8 cellular contexts compared by ENCODE assay signal in the genomic region with DNA sequence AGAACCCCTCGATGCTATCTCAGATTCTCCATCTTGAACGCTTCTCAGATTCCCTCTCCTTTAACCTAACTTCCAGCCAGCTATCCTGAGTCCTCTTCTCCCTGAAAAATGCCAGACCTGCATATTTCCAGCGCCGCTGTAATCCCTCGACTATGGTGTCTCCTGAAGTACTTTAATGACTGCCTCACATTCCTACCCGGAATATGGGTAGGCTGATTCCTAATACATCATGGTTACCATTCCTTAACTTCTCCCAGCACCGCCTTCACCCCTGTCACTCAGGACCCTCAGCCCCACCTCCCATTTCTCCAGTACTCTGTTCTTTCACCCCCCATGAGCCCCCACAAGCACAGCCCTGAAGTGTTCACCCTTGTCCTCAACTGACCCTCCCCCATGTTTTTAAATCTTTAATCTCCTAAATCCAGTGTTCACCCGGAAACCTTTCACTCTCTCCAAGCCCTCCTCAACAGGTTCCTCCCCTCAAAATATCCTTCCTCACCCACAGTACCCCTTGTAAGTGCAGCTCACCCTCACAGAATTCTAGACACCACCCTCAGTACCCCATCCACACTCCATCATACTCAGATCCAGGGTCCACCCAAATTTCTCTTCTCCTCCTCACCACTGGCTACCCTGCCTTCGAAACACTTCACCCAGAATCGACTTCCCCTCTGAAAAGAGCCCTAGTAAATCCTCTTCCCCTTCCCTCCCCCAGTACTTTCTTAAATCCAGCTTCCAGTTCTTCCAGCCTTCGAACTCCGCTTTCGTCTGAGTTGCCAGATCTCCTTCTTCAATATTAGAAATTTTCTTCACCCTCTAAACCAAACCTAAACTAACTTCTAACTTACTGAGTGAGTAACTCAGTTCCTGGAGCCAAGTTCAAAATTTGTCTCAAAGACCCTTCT. TPM values are rescaled to one million over a fixed set of nuclear protein-coding genes. Genes with fewer than 3 reads are reported as not detected.
DNase-seq lines count a peak whose midpoint lies in the region; ATAC-seq and TF ChIP-seq lines count a peak whose summit lies in the region.

No MANE protein-coding gene starts in this region.

- ATAC-seq in activated T-cell treated with anti-CD3 and anti-CD28 coated beads, Interleukin-2, amount 50 U/mL, for 72 hours (replicated peaks in 1 of 2): no peak
- ATAC-seq in WTC11: peak; percentile 15
- peak in 1 of 4 donors; percentile 23 for ATAC-seq in heart left ventricle
- ATAC-seq in GM21717 (IDR thresholded peaks at IDR 0.05; ENCODE audit: unreplicated experiment): no peak

- H3K27me3 ChIP-seq in heart left ventricle: no peaks in the 10 kb centered on the region

- H3K4me1 Mint-ChIP-seq in activated T-cell treated with anti-CD3 and anti-CD28 coated beads, Interleukin-2, amount 50 U/mL, for 72 hours (ENCODE audit: low read depth): peaks cover 26% of the 10 kb centered on the region
- peaks cover 20% of the 10 kb centered on the region for H3K4me1 Mint-ChIP-seq in WTC11

- no peaks in the 10 kb centered on the region for H3K9me3 Mint-ChIP-seq in activated T-cell treated with anti-CD3 and anti-CD28 coated beads, Interleukin-2, amount 50 U/mL, for 72 hours
- H3K9me3 Mint-ChIP-seq in WTC11: no peaks in the 10 kb centered on the region

- no peaks in the 10 kb centered on the region for H3K27me3 Mint-ChIP-seq in activated T-cell treated with anti-CD3 and anti-CD28 coated beads, Interleukin-2, amount 50 U/mL, for 72 hours (ENCODE audit: low read depth)
- peaks cover 20% of the 10 kb centered on the region for H3K27me3 Mint-ChIP-seq in WTC11 (ENCODE audit: low read depth)

- H3K36me3 Mint-ChIP-seq in activated T-cell treated with anti-CD3 and anti-CD28 coated beads, Interleukin-2, amount 50 U/mL, for 72 hours (ENCODE audit: insufficient read depth in 2 of 2): peaks cover 13 to 15% of the 10 kb centered on the region in 2 donors
- H3K36me3 Mint-ChIP-seq in WTC11: peaks cover 17% of the 10 kb centered on the region

- 34 to 38% (median 37%) methylated on average over 13 of the region's 13 CpGs for WGBS in heart left ventricle, 4 donors

- POLR2A ChIA-PET in WTC11 (lab: Charles Lee): no interaction called here

- H3K9me3 ChIP-seq in heart left ventricle: no peaks in the 10 kb centered on the region

- no peak for DNase-seq in activated T-cell treated with anti-CD3 and anti-CD28 coated beads, Interleukin-2, amount 50 U/mL, for 72 hours
- DNase-seq in activated T-cell treated with anti-CD3 and anti-CD28 coated beads for 4 hours (no peak), WTC11 (ENCODE audit: low spot score) (no peak), heart left ventricle (no peak), retinal pigment epithelial cell (ENCODE audit: low read depth) (no peak), globus pallidus (ENCODE audit: low spot score) (no peak)
- DNase-seq in activated CD4-positive, CD25-positive, alpha-beta regulatory T cell (lab: John Stamatoyannopoulos, UW): no peak

- CTCF ChIA-PET in WTC11 (lab: Charles Lee): no interaction called here

- peak overlapping the region; percentile 94 to 100 (median 98) for H3K27ac ChIP-seq in heart left ventricle

- TF ChIP-seq POLR2A in heart left ventricle (IDR thresholded peaks at IDR 0.05): no peak

- intact Hi-C loops in heart left ventricle (cut with DNase I): loop anchor here in 2 of 10 donors (1.0 to 5.0 kb wide), 3 partner anchors 21 to 270 kb away; a partner anchor contains a TSS

- H3K4me3 ChIP-seq in heart left ventricle: peak overlapping the region; percentile 77 to 100 (median 88)
- peak overlapping the region; percentile 91 for H3K4me3 ChIP-seq in retinal pigment epithelial cell (ENCODE audit: low read length)

- H3K27ac Mint-ChIP-seq in activated T-cell treated with anti-CD3 and anti-CD28 coated beads, Interleukin-2, amount 50 U/mL, for 72 hours: peak overlapping the region; percentile 96
- H3K27ac Mint-ChIP-seq in WTC11: peak overlapping the region; percentile 87

- peaks cover 0 to 22% (median 19%) of the 10 kb centered on the region in 9 donors for H3K36me3 ChIP-seq in heart left ventricle

- peak overlapping the region; percentile 90 to 96 for H3K4me3 Mint-ChIP-seq in activated T-cell treated with anti-CD3 and anti-CD28 coated beads, Interleukin-2, amount 50 U/mL, for 72 hours
- peak overlapping the region; percentile 93 for H3K4me3 Mint-ChIP-seq in WTC11

- no peak for TF ChIP-seq CTCF in WTC11 (IDR thresholded peaks at IDR 0.05)
- TF ChIP-seq CTCF in heart left ventricle (IDR thresholded peaks at IDR 0.05): no peak
- TF ChIP-seq CTCF in retinal pigment epithelial cell (conservative IDR thresholded peaks at IDR 0.05; ENCODE audit: low read depth, low read length): no peak

- H3K4me1 ChIP-seq in heart left ventricle: peaks cover 3 to 40% (median 30%) of the 10 kb centered on the region in 12 donors

TF ChIP-seq in WTC11, 78 proteins besides CTCF, POLR2A, EP300 and RAD21:
- TF ChIP-seq SMAD3 (CRISPR knock-in tag; IDR thresholded peaks at IDR 0.05; ENCODE audit: borderline replicate concordance) (no peak), IRF2 (CRISPR knock-in tag; IDR thresholded peaks at IDR 0.05; ENCODE audit: borderline replicate concordance, low read depth) (no peak), OVOL2 (CRISPR knock-in tag; IDR thresholded peaks at IDR 0.05; ENCODE audit: borderline replicate concordance) (no peak)

RNA-seq across cellular contexts. Expression of a gene that starts 0.9 kb away (rescaled TPM):
- 10 to 100 TPM; 21.9 to 25.3 TPM for total RNA-seq in activated T-cell treated with anti-CD3 and anti-CD28 coated beads, Interleukin-2, amount 50 U/mL, for 72 hours
- total RNA-seq in WTC11 (2021): 30.3 to 33.7 TPM (median 31.8 TPM) in 3 replicates
- total RNA-seq in heart left ventricle: 10 to 100 TPM; 24.2 to 62.3 (median 35.8) TPM
- 10 to 100 TPM; 14.7 to 19.6 TPM for polyA plus RNA-seq in heart left ventricle

RNA-seq across cellular contexts. Expression of a gene that starts 22.9 kb away (rescaled TPM):
- 10 to 100 TPM; 43.1 to 43.4 TPM for total RNA-seq in activated T-cell treated with anti-CD3 and anti-CD28 coated beads, Interleukin-2, amount 50 U/mL, for 72 hours
- total RNA-seq in WTC11 (2021) (41.6 to 48.6 TPM (median 47.6 TPM) in 3 replicates), heart left ventricle (10 to 100 TPM; 39.4 to 52.1 (median 46.1) TPM)
- polyA plus RNA-seq in heart left ventricle: 10 to 100 TPM; 45.2 to 85.0 TPM

RNA-seq across cellular contexts. Expression of a gene that starts 40.8 kb away (rescaled TPM):
- 10 to 100 TPM; 65.2 TPM for total RNA-seq in activated T-cell treated with anti-CD3 and anti-CD28 coated beads, Interleukin-2, amount 50 U/mL, for 72 hours
- total RNA-seq in WTC11 (2021) (57.8 to 58.4 TPM (median 57.9 TPM) in 3 replicates), heart left ventricle (10 to 100 TPM; 18.8 to 42.4 (median 21.6) TPM)
- polyA plus RNA-seq in heart left ventricle: 10 to 100 TPM; 63.4 to 74.2 TPM

RNA-seq across cellular contexts. Expression of a gene that starts 55.1 kb away (rescaled TPM):
- total RNA-seq in activated T-cell treated with anti-CD3 and anti-CD28 coated beads, Interleukin-2, amount 50 U/mL, for 72 hours: not detected
- total RNA-seq in WTC11 (2021) (0.07 to 0.14 TPM in 2 of 3 replicates, not detected in the other), heart left ventricle (1 to 10 TPM in 1 of 9 donors, under 1 TPM in 6, not detected in 2; 0.08 to 1.1 (median 0.37) TPM)
- polyA plus RNA-seq in heart left ventricle: under 1 TPM; 0.07 to 0.19 TPM
